Comparison of ENCODE assay signal across 26 cellular contexts in genomic region chr10:27619329-27619728, GRCh38.
"Had no signal": no experiment of that assay in that cellular context is flagged by ENCODE, and none has a peak within 500 bp of the region (broad histone marks: within the 10 kb centered on the region; RNA-seq: fewer than 3 reads in every experiment).

No MANE protein-coding gene starts in this region.

- H3K36me3 ChIP-seq: colonic mucosa, heart left ventricle, right lobe of liver, stomach, tibial nerve had no signal

- H3K4me2 ChIP-seq: SK-N-SH had no signal

- ATAC-seq: activated CD8-positive, alpha-beta memory T cell treated with anti-CD3 and anti-CD28 coated beads, Interleukin-2, amount 10 ng/mL, durations not matched to agents 7 days and 5 days; activated CD8-positive, alpha-beta T cell treated with anti-CD3 and anti-CD28 coated beads for 36 hours; activated naive CD8-positive, alpha-beta T cell treated with anti-CD3 and anti-CD28 coated beads, Interleukin-2, amount 50 U/mL, for 24 hours; heart left ventricle; natural killer cell; right lobe of liver; stimulated activated naive B cell treated with anti-CD40 and anti-IgM and Interleukin-4, amounts not matched to agents 10 μg/mL and 1 μg/mL and 100 μg/mL, for 72 hours had no signal

- H3K9ac ChIP-seq: SK-N-SH had no signal

- DNase-seq: activated CD4-positive, alpha-beta T cell treated with anti-CD3 and anti-CD28 coated beads, Interleukin-2, amount 50 U/mL, for 1 hour; activated CD4-positive, CD25-positive, alpha-beta regulatory T cell treated with anti-CD3 and anti-CD28 coated beads, Interleukin-2, amount 50 U/mL, for 72 hours; activated CD8-positive, alpha-beta memory T cell treated with anti-CD3 and anti-CD28 coated beads, Interleukin-2, amount 10 ng/mL, durations not matched to agents 7 days and 5 days; activated CD8-positive, alpha-beta T cell treated with anti-CD3 and anti-CD28 coated beads for 36 hours; activated naive CD8-positive, alpha-beta T cell treated with anti-CD3 and anti-CD28 coated beads, Interleukin-2, amount 50 U/mL, for 24 hours; activated T-cell treated with anti-CD3 and anti-CD28 coated beads, Interleukin-2, amount 50 U/mL, for 48 hours; amygdala; colonic mucosa; effector CD8-positive, alpha-beta T cell; heart left ventricle; hypothalamus; immature natural killer cell; kidney; midbrain; natural killer cell; right lobe of liver; SK-N-SH; small intestine; stimulated activated CD4-positive, alpha-beta T cell treated with anti-CD3 and anti-CD28 coated beads, Interleukin-15, amount 100 ng/mL, for 24 hours; stimulated activated CD4-positive, alpha-beta T cell treated with anti-CD3 and anti-CD28 coated beads, Interleukin-2, amount 100 ng/mL, for 24 hours; stimulated activated naive B cell treated with anti-CD40 and anti-IgM and Interleukin-4, amounts not matched to agents 10 μg/mL and 1 μg/mL and 100 μg/mL, for 72 hours; stomach; SW 1271; T-helper 2 cell had no signal

- H3K4me1 ChIP-seq: colonic mucosa, right lobe of liver had no signal

- H3K9me3 ChIP-seq: colonic mucosa, heart left ventricle, right lobe of liver, SK-N-SH, stomach, tibial nerve had no signal

- H3K9me2 ChIP-seq: SK-N-SH had no signal

- H3K27ac ChIP-seq: colonic mucosa, epithelial cell of prostate, right lobe of liver, stomach had no signal

- H3K27me3 ChIP-seq: colonic mucosa, right lobe of liver had no signal

- H3K4me3 ChIP-seq: colonic mucosa, heart left ventricle, right lobe of liver, stomach, tibial nerve had no signal
